ENCODE assay signal across 9 cellular contexts in the genomic region with DNA sequence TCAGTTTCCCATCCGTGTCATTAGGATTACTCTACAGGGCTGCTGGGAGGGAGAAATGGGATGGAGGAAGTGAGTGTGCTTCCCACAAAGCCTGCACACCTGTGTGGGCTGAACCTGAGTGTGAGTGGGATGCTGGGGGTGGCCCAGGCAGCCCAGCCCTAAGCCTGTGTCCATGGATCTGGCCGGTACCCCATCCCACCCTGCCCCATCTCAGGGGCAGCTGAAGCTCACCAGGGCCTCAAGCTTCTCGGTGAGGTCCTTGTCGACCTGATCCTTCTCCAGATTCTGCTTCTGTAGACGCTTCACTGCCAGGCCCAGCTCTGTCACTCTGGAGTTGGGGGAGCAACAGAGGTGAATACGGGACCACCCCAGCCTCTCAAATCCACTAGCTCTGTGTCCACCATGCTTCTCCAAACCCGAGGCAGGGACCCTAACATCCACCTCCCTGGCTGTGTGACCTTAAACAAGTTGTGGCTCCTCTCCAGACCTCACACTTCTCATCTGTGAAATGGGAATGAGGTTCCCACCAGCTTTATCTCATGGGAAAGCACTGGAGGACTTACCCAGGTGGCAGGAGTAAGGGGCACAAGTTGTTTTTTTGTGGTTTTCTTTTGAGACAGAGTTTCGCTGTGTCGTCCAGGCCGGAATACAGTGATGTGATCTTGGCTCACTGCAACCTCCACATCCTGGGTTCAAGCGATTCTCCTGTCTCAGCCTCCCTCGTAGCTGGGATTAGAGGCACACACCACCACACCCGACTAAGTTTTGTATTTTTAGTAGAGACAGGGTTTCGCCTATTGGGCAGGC. TPM values are rescaled to one million over a fixed set of nuclear protein-coding genes. Genes with fewer than 3 reads are reported as not detected.
DNase-seq lines count a peak whose midpoint lies in the region; ATAC-seq, FAIRE-seq and TF ChIP-seq lines count a peak whose summit lies in the region.
"Not testable (repeated sequence)": the region's sequence is repeated elsewhere in the genome, so short reads cannot be mapped to it uniquely, and the experiment has no call there.
"Had no signal": no experiment of that assay in that cellular context is flagged by ENCODE, and none has a peak within 500 bp of the region (broad histone marks: within the 10 kb centered on the region; RNA-seq: fewer than 3 reads in every experiment).

No MANE protein-coding gene starts in this region.

- H3K4me3 Mint-ChIP-seq in neural crest cell: not testable (repeated sequence)

- not testable (repeated sequence) for H3K4me2 ChIP-seq in PC-3 (ENCODE audit: low read length); K562 (ENCODE audit: insufficient read depth, low read length); HepG2 (ENCODE audit: low read depth, low read length)

- H3K4me1 ChIP-seq in PC-3 (ENCODE audit: insufficient read depth, low read length); HepG2 (ENCODE audit: insufficient read depth, low read length); upper lobe of right lung: not testable (repeated sequence)
- H3K4me1 ChIP-seq in K562 (replicated peaks in 1 of 2; ENCODE audit: control insufficient read depth in 2 of 2, insufficient read depth in 2 of 2, low read length in 2 of 2) (peaks cover 0 to 22% of the 10 kb centered on the region in 2 experiments; a peak in 1 of 5 replicates), skeletal muscle tissue (ENCODE audit: control insufficient read depth in 3 of 3, insufficient read depth in 3 of 3, low read length in 3 of 3) (peaks cover 5 to 18% (median 10%) of the 10 kb centered on the region in 3 donors)

- TF ChIP-seq CTCF in PC-3 (conservative IDR thresholded peaks at IDR 0.05; ENCODE audit: low read depth, low read length); K562 (IDR thresholded peaks at IDR 0.05 in 2 of 3, conservative IDR thresholded peaks at IDR 0.05 in 1 of 3; ENCODE audit: insufficient read depth in 2 of 3, low read depth in 1 of 3, low read length in 3 of 3); HepG2 (CRISPR knock-in tag; IDR thresholded peaks at IDR 0.05); neural crest cell (conservative IDR thresholded peaks at IDR 0.05); upper lobe of right lung (IDR thresholded peaks at IDR 0.05): not testable (repeated sequence)

- not testable (repeated sequence) for TF ChIP-seq EP300 in K562 (IDR thresholded peaks at IDR 0.05; ENCODE audit: low read length); HepG2 (IDR thresholded peaks at IDR 0.05; ENCODE audit: low read depth in 2 of 2, low read length in 2 of 2); HepG2 (CRISPR knock-in tag; IDR thresholded peaks at IDR 0.05; ENCODE audit: borderline replicate concordance)

- not testable (repeated sequence) for H3K4me1 Mint-ChIP-seq in neural crest cell

- TF ChIP-seq RAD21 in K562 (CRISPR knock-in tag; conservative IDR thresholded peaks at IDR 0.05 in 1 of 2, IDR thresholded peaks at IDR 0.05 in 1 of 2); HepG2 (CRISPR knock-in tag; IDR thresholded peaks at IDR 0.05): not testable (repeated sequence)

- not testable (repeated sequence) for H3K9ac ChIP-seq in PC-3 (ENCODE audit: low read length); HepG2 (ENCODE audit: insufficient read depth, low read depth, low read length)
- H3K9ac ChIP-seq in K562 (ENCODE audit: insufficient read depth in 1 of 2, low read depth in 2 of 2, low read length in 2 of 2) (peak overlapping the region in 1 of 2 experiments; percentile 77; a peak in 1 of 4 replicates), skeletal muscle tissue (ENCODE audit: low read depth in 1 of 3, low read length in 3 of 3) (peak overlapping the region in 2 of 3 donors; percentile 3 to 62)

- not testable (repeated sequence) for H3K9me1 ChIP-seq in K562 (ENCODE audit: control insufficient read depth, insufficient read depth, low read length)

- H3K9me3 Mint-ChIP-seq in neural crest cell: not testable (repeated sequence)

- ATAC-seq in PC-3, K562, Right ventricle myocardium inferior: not testable (repeated sequence)
- ATAC-seq in HepG2 (peak; percentile 2; the same call in 1 of the 3 replicates), upper lobe of right lung (peak; percentile 15)

- H4K20me1 ChIP-seq in PC-3 (ENCODE audit: low read length); K562 (replicated peaks; ENCODE audit: control insufficient read depth, insufficient read depth, low read length); HepG2 (ENCODE audit: insufficient read depth, low read length): not testable (repeated sequence)

- WGBS in K562 (ENCODE audit: insufficient coverage, low coverage, missing lambda C conversion rate): 85% methylated on average over 14 of the region's 14 CpGs
- 97% methylated on average over 14 of the region's 14 CpGs for WGBS in HepG2 (ENCODE audit: low lambda C conversion rate)

- H3K27ac Mint-ChIP-seq in neural crest cell (ENCODE audit: unreplicated experiment): peak overlapping the region; percentile 19

- peaks cover 40% of the 10 kb centered on the region for H3K36me3 ChIP-seq in PC-3 (ENCODE audit: low read depth, low read length)
- peaks cover 80% of the 10 kb centered on the region for H3K36me3 ChIP-seq in K562 (ENCODE audit: control insufficient read depth, insufficient read depth, low read length)
- peaks cover 51 to 88% of the 10 kb centered on the region in 2 experiments for H3K36me3 ChIP-seq in HepG2 (replicated peaks in 1 of 2; ENCODE audit: control insufficient read depth in 1 of 2, insufficient read depth in 2 of 2, low read length in 2 of 2)
- peaks cover 50 to 69% (median 61%) of the 10 kb centered on the region in 3 donors for H3K36me3 ChIP-seq in skeletal muscle tissue (ENCODE audit: control insufficient read depth in 3 of 3, insufficient read depth in 3 of 3, low read length in 3 of 3)
- H3K36me3 ChIP-seq in upper lobe of right lung: peaks cover 74% of the 10 kb centered on the region

- not testable (repeated sequence) for FAIRE-seq in K562 (lab: Jason Lieb, UNC); HepG2 (lab: Jason Lieb, UNC)

- H2AFZ ChIP-seq in PC-3 (ENCODE audit: low read length); K562 (ENCODE audit: low read depth, low read length); HepG2 (ENCODE audit: low read length): not testable (repeated sequence)

- H3K36me3 Mint-ChIP-seq in neural crest cell (ENCODE audit: low read depth): peaks cover 22% of the 10 kb centered on the region

- TSS peak; percentile 13 for BruUV-seq in PC-3 (replicated peaks; lab: Mats Ljungman, UMichigan)
- not testable (repeated sequence) for BruUV-seq in K562 (replicated peaks; lab: Mats Ljungman, UMichigan); HepG2 (replicated peaks; lab: Mats Ljungman, UMichigan)

- H3K4me3 ChIP-seq in PC-3 (ENCODE audit: low read length); K562; HepG2 (replicated peaks in 1 of 3; ENCODE audit: insufficient read depth in 1 of 3, low read depth in 2 of 3, low read length in 3 of 3); skeletal muscle tissue (ENCODE audit: low read length in 3 of 3); upper lobe of right lung: not testable (repeated sequence)

- intact Hi-C loops in PC-3 (cut with micrococcal nuclease); K562 (cut with micrococcal nuclease); Right ventricle myocardium inferior (cut with DNase I); HepG2 (cut with micrococcal nuclease; ENCODE audit: unreplicated experiment); upper lobe of right lung (cut with DNase I): not testable (repeated sequence)

- H3K27ac ChIP-seq in PC-3 (ENCODE audit: low read length); K562 (ENCODE audit: extremely low read depth, low read depth, low read length); HepG2 (ENCODE audit: extremely low read length, insufficient read depth, low read length); skeletal muscle tissue (ENCODE audit: low read depth, low read length); upper lobe of right lung: not testable (repeated sequence)

- POLR2A ChIA-PET in PC-3 (lab: Charles Lee; ENCODE audit: unreplicated experiment): not testable (repeated sequence)
- POLR2A ChIA-PET in K562 (lab: Yijun Ruan, JAX) (interaction anchor here (0.6 to 5.8 kb wide), 10 partner anchors 8 to 620 kb away, joined by 3 to 37 read pairs (median 7); partner anchors contain the start of gene NBPF1), HepG2 (lab: Yijun Ruan, JAX) (interaction anchor here (1.0 to 1.4 kb wide), 2 partner anchors 11 to 20 kb away, joined by 4 to 5 read pairs; no protein-coding TSS in a partner anchor)

- H3K9me3 ChIP-seq in PC-3 (ENCODE audit: low read length); K562 (replicated peaks; ENCODE audit: control insufficient read depth, insufficient read depth, low read depth, low read length); HepG2 (ENCODE audit: low read length); skeletal muscle tissue (ENCODE audit: control insufficient read depth in 3 of 3, low read length in 3 of 3); upper lobe of right lung: not testable (repeated sequence)

- TF ChIP-seq POLR2A in K562 (conservative IDR thresholded peaks at IDR 0.05); HepG2 (IDR thresholded peaks at IDR 0.05; ENCODE audit: insufficient read depth in 1 of 2, low read depth in 2 of 2, low read length in 2 of 2): not testable (repeated sequence)

- H3K79me2 ChIP-seq in PC-3 (ENCODE audit: low read length): peaks cover 16% of the 10 kb centered on the region
- peaks cover 25% of the 10 kb centered on the region for H3K79me2 ChIP-seq in K562 (ENCODE audit: control insufficient read depth, insufficient read depth, low read length)
- H3K79me2 ChIP-seq in HepG2 (ENCODE audit: insufficient read depth, low read length): peaks cover 24% of the 10 kb centered on the region

- H3K27me3 ChIP-seq in PC-3 (ENCODE audit: low read length); K562 (ENCODE audit: control insufficient read depth in 2 of 2, insufficient read depth in 2 of 2, low read length in 2 of 2); HepG2 (ENCODE audit: control insufficient read depth in 1 of 2, insufficient read depth in 2 of 2, low read length in 2 of 2); skeletal muscle tissue (ENCODE audit: control insufficient read depth in 3 of 3, insufficient read depth in 3 of 3, low read length in 3 of 3); upper lobe of right lung: not testable (repeated sequence)

- DNase-seq in PC-3; HepG2 (ENCODE audit: low spot score); neural crest cell (ENCODE audit: low read depth, low spot score): not testable (repeated sequence)
- peak; percentile 15 for DNase-seq in activated CD8-positive, alpha-beta memory T cell treated with anti-CD3 and anti-CD28 coated beads, Interleukin-2, amount 50 U/mL, for 4 hours
- DNase-seq in K562 (ENCODE audit: extremely low read depth in 1 of 4, low spot score in 3 of 4) (peak in 1 of 4 experiments; percentile 25), Right ventricle myocardium inferior (ENCODE audit: missing footprints) (peak; percentile 54), upper lobe of right lung (peak; percentile 62)

- CTCF ChIA-PET in PC-3 (lab: Charles Lee); K562 (lab: Yijun Ruan, JAX; ENCODE audit: low intra/inter-chr PET ratio); HepG2 (lab: Yijun Ruan, JAX; ENCODE audit: low intra/inter-chr PET ratio, low total read pairs): not testable (repeated sequence)

- in situ Hi-C loops in K562 (cut with MboI); HepG2 (cut with HindIII; ENCODE audit: extremely low pct_ligation_motif_present, low pct_unique_long_range_greater_than_20kb): not testable (repeated sequence)

- not testable (repeated sequence) for H3K27me3 Mint-ChIP-seq in neural crest cell (ENCODE audit: low read depth)

- H3F3A ChIP-seq in PC-3 (ENCODE audit: low read length, unreplicated experiment): not testable (repeated sequence)

- H3K9me2 ChIP-seq in PC-3 (replicated peaks; ENCODE audit: low read length): not testable (repeated sequence)

RNA-seq across cellular contexts. Expression of gene NBPF1, which starts 18.9 kb away (rescaled TPM):
- total RNA-seq in PC-3 (2014; rRNA removed): 57.2 and 76.7 TPM in 2 replicates
- total RNA-seq in K562 (2011; cell fraction: chromatin; rRNA removed; ENCODE audit: low replicate concordance): 56.6 and 102 TPM in 2 replicates
- 36.9 and 44.1 TPM in 2 replicates for total RNA-seq in K562 (2011; cell fraction: nucleolus; rRNA removed)
- 89.4 and 146 TPM in 2 replicates for total RNA-seq in K562 (2011; cell fraction: nucleoplasm; rRNA removed)
- total RNA-seq in K562 (2014; rRNA removed): 15.1 and 19.0 TPM in 2 replicates
- total RNA-seq in K562 (2014; rRNA removed; fragmentation: Illumina TruSeq; extraction: Trizol): 20.3 and 21.2 TPM in 2 replicates
- total RNA-seq in K562 (2015; rRNA removed; fragmentation: Illumina TruSeq; extraction: Trizol): 39.1 and 42.6 TPM in 2 replicates
- 31.4 and 33.6 TPM in 2 replicates for total RNA-seq in K562 (2021)
- polyA plus RNA-seq in K562 (2011; rRNA removed): 36.5 and 41.3 TPM in 2 replicates
- 15.1 and 32.8 TPM in 2 replicates for polyA plus RNA-seq in K562 (2011; cell fraction: cytosol; rRNA removed)
- polyA plus RNA-seq in K562 (2011; cell fraction: nucleus; rRNA removed): 56.8 and 69.1 TPM in 2 replicates
- polyA plus RNA-seq in K562 (2012): 32.4 and 33.6 TPM in 2 replicates
- 27.6 and 35.0 TPM in 2 replicates for polyA plus RNA-seq in K562 (2014; fragmentation: Illumina TruSeq; extraction: Trizol)
- 1 to 10 TPM; 5.2 to 7.9 TPM for polyA plus RNA-seq in K562 (2014; fragmentation: Nextera tagmentation; extraction: Ambion mirVana)
- 24.1 and 30.7 TPM in 2 replicates for polyA plus RNA-seq in K562 (2014; rRNA removed)
- 28.5 and 39.5 TPM in 2 replicates for polyA minus RNA-seq in K562 (2011; rRNA and poly(A)+ RNA removed)
- polyA minus RNA-seq in K562 (2011; cell fraction: cytosol; rRNA and poly(A)+ RNA removed): 10.4 and 15.7 TPM in 2 replicates
- 39.3 and 69.2 TPM in 2 replicates for polyA minus RNA-seq in K562 (2011; cell fraction: nucleus; rRNA and poly(A)+ RNA removed)
- 12.4 TPM for total RNA-seq in Right ventricle myocardium inferior
- 35.6 and 36.2 TPM in 2 replicates for total RNA-seq in HepG2 (2016; rRNA removed; fragmentation: Illumina TruSeq; extraction: Trizol)
- 2.8 and 3.7 TPM in 2 replicates for total RNA-seq in HepG2 (2016; cell fraction: cytosol; rRNA removed; fragmentation: Illumina TruSeq; extraction: Trizol; ENCODE audit: low read depth)
- total RNA-seq in HepG2 (2016; cell fraction: insoluble cytoplasmic fraction; rRNA removed; fragmentation: Illumina TruSeq; extraction: Trizol): 33.6 and 35.9 TPM in 2 replicates
- 12.7 and 15.7 TPM in 2 replicates for total RNA-seq in HepG2 (2016; cell fraction: membrane; rRNA removed; fragmentation: Illumina TruSeq; extraction: Trizol)
- total RNA-seq in HepG2 (2016; cell fraction: nucleus; rRNA removed; fragmentation: Illumina TruSeq; extraction: Trizol): 43.1 and 51.6 TPM in 2 replicates
- polyA plus RNA-seq in HepG2 (2011; rRNA removed): 30.3 and 38.8 TPM in 2 replicates
- 13.9 and 24.8 TPM in 2 replicates for polyA plus RNA-seq in HepG2 (2011; cell fraction: cytosol; rRNA removed)
- 44.1 and 66.8 TPM in 2 replicates for polyA plus RNA-seq in HepG2 (2011; cell fraction: nucleus; rRNA removed)
- 24.2 and 34.4 TPM in 2 replicates for polyA plus RNA-seq in HepG2 (2012)
- polyA plus RNA-seq in HepG2 (2016; cell fraction: cytosol; fragmentation: Illumina TruSeq; extraction: Trizol; ENCODE audit: low read depth): 3.5 and 3.8 TPM in 2 replicates
- 24.0 and 26.6 TPM in 2 replicates for polyA plus RNA-seq in HepG2 (2016; cell fraction: insoluble cytoplasmic fraction; fragmentation: Illumina TruSeq; extraction: Trizol; ENCODE audit: low read depth)
- polyA plus RNA-seq in HepG2 (2016; cell fraction: membrane; fragmentation: Illumina TruSeq; extraction: Trizol; ENCODE audit: low read depth): 12.4 and 14.6 TPM in 2 replicates
- polyA plus RNA-seq in HepG2 (2016; cell fraction: nucleus; fragmentation: Illumina TruSeq; extraction: Trizol; ENCODE audit: insufficient read depth, low read depth): 54.4 and 54.5 TPM in 2 replicates
- 29.8 and 35.9 TPM in 2 replicates for polyA minus RNA-seq in HepG2 (2011; rRNA and poly(A)+ RNA removed; ENCODE audit: low replicate concordance)
- polyA minus RNA-seq in HepG2 (2011; cell fraction: cytosol; rRNA and poly(A)+ RNA removed): 20.5 and 26.0 TPM in 2 replicates
- polyA minus RNA-seq in HepG2 (2011; cell fraction: nucleus; rRNA and poly(A)+ RNA removed): 98.8 and 162 TPM in 2 replicates
- total RNA-seq in neural crest cell: 124 and 129 TPM in 2 replicates
- 69.4 TPM for total RNA-seq in skeletal muscle tissue
- total RNA-seq in upper lobe of right lung: 31.2 TPM

RNA-seq across cellular contexts. Expression of gene RNU1-3, which starts 34.5 kb away (rescaled TPM):
- under 0.01 TPM in 2 replicates for total RNA-seq in PC-3 (2014; rRNA removed)
- under 0.01 TPM in 2 replicates for total RNA-seq in K562 (2011; cell fraction: chromatin; rRNA removed; ENCODE audit: low replicate concordance)
- under 0.01 and 21,200 TPM in 2 replicates for total RNA-seq in K562 (2011; cell fraction: nucleolus; rRNA removed)
- total RNA-seq in K562 (2011; cell fraction: nucleoplasm; rRNA removed): under 0.01 and 24,158 TPM in 2 replicates
- total RNA-seq in K562 (2014; rRNA removed): under 0.01 TPM in 2 replicates
- total RNA-seq in K562 (2014; rRNA removed; fragmentation: Illumina TruSeq; extraction: Trizol): 28,565 and 32,823 TPM in 2 replicates
- total RNA-seq in K562 (2015; rRNA removed; fragmentation: Illumina TruSeq; extraction: Trizol): 20,456 and 27,045 TPM in 2 replicates
- total RNA-seq in K562 (2021): 2,231 and 2,538 TPM in 2 replicates
- 83.9 TPM in 1 of 2 replicates, not detected in the other for polyA plus RNA-seq in K562 (2011; rRNA removed)
- polyA plus RNA-seq in K562 (2011; cell fraction: cytosol; rRNA removed): under 0.01 TPM in 1 of 2 replicates, not detected in the other
- under 0.01 and 1,424 TPM in 2 replicates for polyA plus RNA-seq in K562 (2011; cell fraction: nucleus; rRNA removed)
- 25.1 TPM in 1 of 2 replicates, not detected in the other for polyA plus RNA-seq in K562 (2012)
- not detected in 2 replicates for polyA plus RNA-seq in K562 (2014; fragmentation: Illumina TruSeq; extraction: Trizol)
- polyA plus RNA-seq in K562 (2014; fragmentation: Nextera tagmentation; extraction: Ambion mirVana): 1 to 10 TPM in 1 of 2 experiments, not detected in 1; 3.0 TPM
- not detected in 2 replicates for polyA plus RNA-seq in K562 (2014; rRNA removed)
- 10,756 and 20,531 TPM in 2 replicates for polyA minus RNA-seq in K562 (2011; rRNA and poly(A)+ RNA removed)
- 58,964 and 66,171 TPM in 2 replicates for polyA minus RNA-seq in K562 (2011; cell fraction: cytosol; rRNA and poly(A)+ RNA removed)
- polyA minus RNA-seq in K562 (2011; cell fraction: nucleus; rRNA and poly(A)+ RNA removed): 66,769 and 85,880 TPM in 2 replicates
- total RNA-seq in Right ventricle myocardium inferior: 4,572 TPM
- 859 and 11,018 TPM in 2 replicates for total RNA-seq in HepG2 (2016; rRNA removed; fragmentation: Illumina TruSeq; extraction: Trizol)
- total RNA-seq in HepG2 (2016; cell fraction: cytosol; rRNA removed; fragmentation: Illumina TruSeq; extraction: Trizol; ENCODE audit: low read depth): 16,281 and 17,236 TPM in 2 replicates
- total RNA-seq in HepG2 (2016; cell fraction: insoluble cytoplasmic fraction; rRNA removed; fragmentation: Illumina TruSeq; extraction: Trizol): 1,309 and 10,613 TPM in 2 replicates
- 2,848 and 3,475 TPM in 2 replicates for total RNA-seq in HepG2 (2016; cell fraction: membrane; rRNA removed; fragmentation: Illumina TruSeq; extraction: Trizol)
- total RNA-seq in HepG2 (2016; cell fraction: nucleus; rRNA removed; fragmentation: Illumina TruSeq; extraction: Trizol): 52,466 and 64,417 TPM in 2 replicates
- under 0.01 TPM in 2 replicates for polyA plus RNA-seq in HepG2 (2011; rRNA removed)
- polyA plus RNA-seq in HepG2 (2011; cell fraction: cytosol; rRNA removed): under 0.01 TPM in 2 replicates
- under 0.01 TPM in 2 replicates for polyA plus RNA-seq in HepG2 (2011; cell fraction: nucleus; rRNA removed)
- 59.2 and 78.2 TPM in 2 replicates for polyA plus RNA-seq in HepG2 (2012)
- polyA plus RNA-seq in HepG2 (2016; cell fraction: cytosol; fragmentation: Illumina TruSeq; extraction: Trizol; ENCODE audit: low read depth): 27.3 and 44.4 TPM in 2 replicates
- polyA plus RNA-seq in HepG2 (2016; cell fraction: insoluble cytoplasmic fraction; fragmentation: Illumina TruSeq; extraction: Trizol; ENCODE audit: low read depth): not detected in 2 replicates
- not detected in 2 replicates for polyA plus RNA-seq in HepG2 (2016; cell fraction: membrane; fragmentation: Illumina TruSeq; extraction: Trizol; ENCODE audit: low read depth)
- 32.8 TPM in 1 of 2 replicates, not detected in the other for polyA plus RNA-seq in HepG2 (2016; cell fraction: nucleus; fragmentation: Illumina TruSeq; extraction: Trizol; ENCODE audit: insufficient read depth, low read depth)
- polyA minus RNA-seq in HepG2 (2011; rRNA and poly(A)+ RNA removed; ENCODE audit: low replicate concordance): 12,820 and 15,604 TPM in 2 replicates
- polyA minus RNA-seq in HepG2 (2011; cell fraction: cytosol; rRNA and poly(A)+ RNA removed): 90,102 and 105,040 TPM in 2 replicates
- polyA minus RNA-seq in HepG2 (2011; cell fraction: nucleus; rRNA and poly(A)+ RNA removed): 42,574 and 58,030 TPM in 2 replicates
- total RNA-seq in neural crest cell: 2,478 and 3,042 TPM in 2 replicates
- under 0.01 TPM for total RNA-seq in skeletal muscle tissue
- total RNA-seq in upper lobe of right lung: 6,622 TPM
- polyA plus RNA-seq: CD4-positive, alpha-beta memory T cell had no signal
